Comparison of ENCODE assay signal across 22 cellular contexts in genomic region chr20:58038123-58038654, GRCh38.
"Had no signal": no experiment of that assay in that cellular context is flagged by ENCODE, and none has a peak within 500 bp of the region (broad histone marks: within the 10 kb centered on the region; RNA-seq: fewer than 3 reads in every experiment).

No MANE protein-coding gene starts in this region.

- H3K36me3 ChIP-seq: esophagus squamous epithelium, heart right ventricle, left lung, lower lobe of right lung, neural progenitor cell, right atrium auricular region, thoracic aorta had no signal

- H3K4me2 ChIP-seq: neural progenitor cell had no signal

- DNase-seq: activated B cell treated with CpG ODN at 0.5 μM for 24 hours; activated CD4-positive, alpha-beta T cell treated with anti-CD3 and anti-CD28 coated beads, Interleukin-2, amount 50 U/mL, for 1 hour; activated CD8-positive, alpha-beta T cell treated with anti-CD3 and anti-CD28 coated beads for 36 hours; activated gamma-delta T cell treated with Interleukin-2 at 50 U/mL for 16 hours; activated naive CD4-positive, alpha-beta T cell treated with anti-CD3 and anti-CD28 coated beads, Interleukin-2, amount 50 U/mL, for 16 hours; activated T-cell treated with anti-CD3 and anti-CD28 coated beads, Interleukin-2, amount 50 U/mL, for 4 hours; amniotic stem cell; caudate nucleus; effector CD4-positive, alpha-beta T cell; esophagus squamous epithelium; foreskin melanocyte; heart right ventricle; kidney glomerular epithelial cell; lower lobe of right lung; mesendoderm; natural killer cell; stimulated activated naive CD4-positive, alpha-beta T cell treated with Interleukin-2 at 50 U/mL for 16 hours; T-helper 2 cell had no signal

- H3K27me3 ChIP-seq: left lung, neural progenitor cell, right atrium auricular region had no signal

- H3K4me1 ChIP-seq: left lung, lower lobe of right lung had no signal

- H3K4me3 ChIP-seq: esophagus squamous epithelium, heart right ventricle, left lung, lower lobe of right lung, neural progenitor cell, right atrium auricular region, thoracic aorta had no signal

- H3K9ac ChIP-seq: neural progenitor cell had no signal

- H3K27ac ChIP-seq: heart right ventricle, left lung, lower lobe of right lung, neural progenitor cell, right atrium auricular region, thoracic aorta had no signal

- H3K9me3 ChIP-seq: esophagus squamous epithelium, left lung, lower lobe of right lung, right atrium auricular region had no signal
